1 cellular context compared by ENCODE assay signal in genomic region chr3:194561306-194561974, GRCh38.
TF ChIP-seq lines count a peak whose summit lies in the region.

No MANE protein-coding gene starts in this region.

TF ChIP-seq in K562, 482 proteins besides CTCF, POLR2A, EP300 and RAD21 (continued from another document):
- TF ChIP-seq AFF4 (CRISPR knock-in tag; IDR thresholded peaks at IDR 0.05) (no peak), TCF3 (CRISPR knock-in tag; IDR thresholded peaks at IDR 0.05) (peak; percentile 32; the same call in 1 of the 2 replicates), PCBP1 (IDR thresholded peaks at IDR 0.05; ENCODE audit: low read depth, low read length, poor library complexity, severe bottlenecking) (no peak), LEF1 (IDR thresholded peaks at IDR 0.05) (peak; percentile 71; the same call in 1 of the 2 replicates), FOXK2 (conservative IDR thresholded peaks at IDR 0.05 in 1 of 2, IDR thresholded peaks at IDR 0.05 in 1 of 2; ENCODE audit: low read depth in 2 of 2) (0 out of 4 replicates have a peak, but pooled peaks of 1 of the 2 experiments have one; percentile 9), HBP1 (CRISPR knock-in tag; IDR thresholded peaks at IDR 0.05) (no peak), PHB (CRISPR knock-in tag; IDR thresholded peaks at IDR 0.05) (no peak), E2F4 (CRISPR knock-in tag; IDR thresholded peaks at IDR 0.05; ENCODE audit: low read depth) (no peak), RBM17 (IDR thresholded peaks at IDR 0.05; ENCODE audit: borderline replicate concordance, low read depth, low read length) (no peak), POLR2H (tag; IDR thresholded peaks at IDR 0.05; ENCODE audit: low read depth) (no peak), RBM15 (IDR thresholded peaks at IDR 0.05; ENCODE audit: insufficient read depth, low read length) (no peak), GABPA (tag; conservative IDR thresholded peaks at IDR 0.05; ENCODE audit: low read depth) (peak; percentile 37; the same call in 1 of the 2 replicates), ZNF280B (CRISPR knock-in tag; IDR thresholded peaks at IDR 0.05) (no peak), ZZZ3 (IDR thresholded peaks at IDR 0.05) (no peak), SMARCA4 (IDR thresholded peaks at IDR 0.05) (peak; percentile 94)
